9 cellular contexts compared by ENCODE assay signal in genomic region chr9:97900738-97901565, GRCh38. TPM values are rescaled to one million over a fixed set of nuclear protein-coding genes. Genes with fewer than 3 reads are reported as not detected.
DNase-seq lines count a peak whose midpoint lies in the region; ATAC-seq and TF ChIP-seq lines count a peak whose summit lies in the region.
"Had no signal": no experiment of that assay in that cellular context is flagged by ENCODE, and none has a peak within 500 bp of the region (broad histone marks: within the 10 kb centered on the region; RNA-seq: fewer than 3 reads in every experiment).

No MANE protein-coding gene starts in this region.

- WGBS in thyroid gland, 2 donors = 43 to 45% methylated on average over 5 of the region's 5 CpGs

- no peak for ATAC-seq in GM21576 (IDR thresholded peaks at IDR 0.05; ENCODE audit: unreplicated experiment)

- intact Hi-C loops in thyroid gland (cut with DNase I) = loop anchor here (10.0 kb wide), 1 partner anchor 196 kb away; no protein-coding TSS in a partner anchor

- TF ChIP-seq POLR2A in thyroid gland (IDR thresholded peaks at IDR 0.05) = no peak

- no peaks in the 10 kb centered on the region for H3K9me3 ChIP-seq in WERI-Rb-1 (ENCODE audit: severe bottlenecking)
- no peaks in the 10 kb centered on the region for H3K9me3 ChIP-seq in right atrium auricular region
- H3K9me3 ChIP-seq in thyroid gland = no peaks in the 10 kb centered on the region

- H3K27ac ChIP-seq in WERI-Rb-1 (no peak overlapping the region), right atrium auricular region (no peak overlapping the region), thyroid gland (peak overlapping the region; percentile 5 to 67 (median 47))
- H3K27ac ChIP-seq: epithelial cell of prostate had no signal

- H3K4me3 ChIP-seq in WERI-Rb-1 (ENCODE audit: low read depth, low read length) (no peak overlapping the region), right atrium auricular region (no peak overlapping the region), thyroid gland (replicated peaks in 1 of 3) (no peak overlapping the region)

- peaks cover 0 to 3% of the 10 kb centered on the region in 2 donors for H3K4me1 ChIP-seq in right atrium auricular region
- H3K4me1 ChIP-seq in thyroid gland = peaks cover 31 to 33% of the 10 kb centered on the region in 2 donors

- TF ChIP-seq CTCF in WERI-Rb-1 (IDR thresholded peaks at IDR 0.05; ENCODE audit: low read depth, low read length) (peak; percentile 73), right atrium auricular region (IDR thresholded peaks at IDR 0.05) (peak; percentile 47 to 74), thyroid gland (IDR thresholded peaks at IDR 0.05) (peak in 5 of 6 experiments; percentile 22 to 79 (median 67))

- DNase-seq in A172 (ENCODE audit: low spot score) (peak; percentile 68), DMS53 treated with DMSO at 0.1 percent for 48 hours (lab: John Stamatoyannopoulos, UW; ENCODE audit: unreplicated experiment) (peak; percentile 20), NCI-H1105 (lab: John Stamatoyannopoulos, UW) (peak; percentile 9), WERI-Rb-1 (peak; percentile 37), right atrium auricular region (ENCODE audit: low spot score) (no peak), thyroid gland (peak; percentile 64 to 68)
- DNase-seq in activated effector memory CD4-positive, alpha-beta T cell treated with Interleukin-2 at 50 U/mL for 16 hours = no peak

- H3K36me3 ChIP-seq in WERI-Rb-1 (peaks cover 18% of the 10 kb centered on the region), right atrium auricular region (peaks cover 6% of the 10 kb centered on the region), thyroid gland (no peaks in the 10 kb centered on the region)

- H3K27me3 ChIP-seq in WERI-Rb-1 (ENCODE audit: insufficient read depth, low read depth, severe bottlenecking) = no peaks in the 10 kb centered on the region
- H3K27me3 ChIP-seq in right atrium auricular region = no peaks in the 10 kb centered on the region
- no peaks in the 10 kb centered on the region for H3K27me3 ChIP-seq in thyroid gland

RNA-seq across cellular contexts. Expression of gene TRMO, which starts 21.3 kb away (rescaled TPM):
- total RNA-seq in A172 (2014; rRNA removed; shearing (Covaris generic)) = 22.5 and 29.8 TPM in 2 replicates
- total RNA-seq in right atrium auricular region = 10 to 100 TPM; 13.9 to 14.5 TPM
- 10 to 100 TPM; 56.6 to 81.6 (median 59.0) TPM for total RNA-seq in thyroid gland

RNA-seq across cellular contexts. Expression of gene HEMGN, which starts 37.0 kb away (rescaled TPM):
- total RNA-seq in A172 (2014; rRNA removed; shearing (Covaris generic)) = 0.14 TPM in 1 of 2 replicates, not detected in the other
- total RNA-seq in right atrium auricular region (under 1 TPM; 0.31 to 0.63 TPM), thyroid gland (under 1 TPM in 2 of 4 donors, not detected in 2; 0.22 to 0.27 TPM)

RNA-seq across cellular contexts. Expression of gene FOXE1, which starts 47.9 kb away (rescaled TPM):
- total RNA-seq in A172 (2014; rRNA removed; shearing (Covaris generic)) = not detected in 2 replicates
- total RNA-seq in right atrium auricular region = not detected
- total RNA-seq in thyroid gland = 100 to 1,000 TPM; 405 to 748 (median 454) TPM

Comparison
In these comparisons a context has a peak if more than half of its experiments do, and no peak if none do; other contexts are left out.
1. DNase-seq: peak in A172 (single experiment), DMS53 treated with DMSO at 0.1 percent for 48 hours (single experiment), NCI-H1105 (single experiment), WERI-Rb-1 (single experiment) and thyroid gland (2 of 2); none in right atrium auricular region (single experiment) and activated effector memory CD4-positive, alpha-beta T cell treated with Interleukin-2 at 50 U/mL for 16 hours (single experiment).
2. H3K27ac ChIP-seq: peak in thyroid gland (3 of 3); none in WERI-Rb-1 (single experiment) and right atrium auricular region (0 of 2).
3. RNA of gene FOXE1, which starts 47.9 kb away (total RNA-seq): 405 to 748 TPM in thyroid gland; not detected in A172 and not detected in right atrium auricular region; every median in the first group is over 100 times any median in the second.
4. Peak in every context shown above with its lines, with median percentiles within 50 percentile points of each other: CTCF ChIP-seq.